20 cellular contexts compared by ENCODE assay signal in genomic region chr14:66311058-66311457, GRCh38.
A peak's percentile ranks its signal among the peaks of the same experiment; 100 is the strongest.
DNase-seq lines count a peak whose midpoint lies in the region; ATAC-seq, FAIRE-seq and TF ChIP-seq lines count a peak whose summit lies in the region.
"Had no signal": no experiment of that assay in that cellular context is flagged by ENCODE, and none has a peak within 500 bp of the region (broad histone marks: within the 10 kb centered on the region; RNA-seq: fewer than 3 reads in every experiment).

No MANE protein-coding gene starts in this region.

- no peaks in the 10 kb centered on the region for H3K9me3 ChIP-seq in right cardiac atrium (ENCODE audit: control insufficient read depth, low read length)
- peaks cover 0 to 12% (median 0%) of the 10 kb centered on the region in 11 donors for H3K9me3 ChIP-seq in heart right ventricle
- H3K9me3 ChIP-seq in right atrium auricular region: no peaks in the 10 kb centered on the region
- H3K9me3 ChIP-seq: A549, Caco-2 had no signal

- TF ChIP-seq CTCF in heart right ventricle (IDR thresholded peaks at IDR 0.05) (no peak), right atrium auricular region (IDR thresholded peaks at IDR 0.05) (no peak)

- H3K27ac ChIP-seq in right cardiac atrium (ENCODE audit: low read length) (no peak overlapping the region), heart right ventricle (no peak overlapping the region), right atrium auricular region (no peak overlapping the region)
- H3K27ac ChIP-seq: 22Rv1; A549; BLaER1 treated with 17β-estradiol and CSF1 and Interleukin-3, amounts not matched to agents 10 nM and 100 nM; C4-2B had no signal

- peak; percentile 61 for ATAC-seq in Right ventricle myocardium superior (ENCODE audit: poor library complexity)
- ATAC-seq in right cardiac atrium: no peak
- peak in 5 of 8 donors; percentile 39 to 80 (median 61) for ATAC-seq in heart right ventricle
- ATAC-seq: A549; CD8-positive, alpha-beta T cell had no signal

- WGBS in right cardiac atrium: 41% methylated on average over 3 of the region's 3 CpGs
- WGBS in heart right ventricle, 2 donors: 22 to 35% methylated on average over 3 of the region's 3 CpGs

- FAIRE-seq in HTR-8/SVneo (lab: Jason Lieb, UNC): peak; percentile 55
- FAIRE-seq: A549, D721Med, G401.6, GM12891, GM19239 had no signal

- intact Hi-C loops in Right ventricle myocardium superior (cut with DNase I): no loop called here
- intact Hi-C loops in right cardiac atrium (cut with DNase I): no loop called here
- intact Hi-C loops in heart right ventricle (cut with DNase I): no loop called here

- H3K27me3 ChIP-seq in right cardiac atrium (ENCODE audit: control insufficient read depth, insufficient read depth) (no peaks in the 10 kb centered on the region), heart right ventricle (no peaks in the 10 kb centered on the region), right atrium auricular region (no peaks in the 10 kb centered on the region)
- H3K27me3 ChIP-seq: BLaER1 treated with 17β-estradiol and CSF1 and Interleukin-3, amounts not matched to agents 10 nM and 100 nM had no signal

- H3K36me3 ChIP-seq in heart right ventricle (no peaks in the 10 kb centered on the region), right atrium auricular region (no peaks in the 10 kb centered on the region)
- H3K36me3 ChIP-seq: BLaER1 treated with 17β-estradiol and CSF1 and Interleukin-3, amounts not matched to agents 10 nM and 100 nM had no signal

- peaks cover 4% of the 10 kb centered on the region for H3K4me1 ChIP-seq in right cardiac atrium (ENCODE audit: control insufficient read depth, insufficient read depth, low read length)
- peaks cover 0 to 18% (median 5%) of the 10 kb centered on the region in 9 donors for H3K4me1 ChIP-seq in heart right ventricle
- no peaks in the 10 kb centered on the region for H3K4me1 ChIP-seq in right atrium auricular region
- H3K4me1 ChIP-seq: A549; BLaER1 treated with 17β-estradiol and CSF1 and Interleukin-3, amounts not matched to agents 10 nM and 100 nM; Caco-2 had no signal

- no peak overlapping the region for H3K4me3 ChIP-seq in right cardiac atrium (ENCODE audit: low read length)
- no peak overlapping the region for H3K4me3 ChIP-seq in heart right ventricle
- no peak overlapping the region for H3K4me3 ChIP-seq in right atrium auricular region
- H3K4me3 ChIP-seq: A549; BLaER1 treated with 17β-estradiol and CSF1 and Interleukin-3, amounts not matched to agents 10 nM and 100 nM had no signal

- no peak for DNase-seq in Right ventricle myocardium superior
- DNase-seq in right cardiac atrium: no peak
- no peak for DNase-seq in heart right ventricle
- DNase-seq in right atrium auricular region (ENCODE audit: low spot score): no peak
- no peak for DNase-seq in HTR-8/SVneo (ENCODE audit: insufficient read length, low spot score)
- DNase-seq: AML-193; Caco-2; Calu3; CD4-positive, alpha-beta T cell; CD8-positive, alpha-beta T cell; DMS79 treated with DMSO at 0.1 percent for 48 hours; GF-D8 had no signal

Comparison
In these comparisons a context has a peak if more than half of its experiments do, and no peak if none do; other contexts are left out.
1. ATAC-seq: peak in Right ventricle myocardium superior (single experiment) and heart right ventricle (5 of 8); none in right cardiac atrium (0 of 2).